Comparison of ENCODE assay signal across 8 cellular contexts in genomic region chr7:139731802-139732470, GRCh38. TPM values are rescaled to one million over a fixed set of nuclear protein-coding genes. Genes with fewer than 3 reads are reported as not detected.
A peak's percentile ranks its signal among the peaks of the same experiment; 100 is the strongest.
DNase-seq lines count a peak whose midpoint lies in the region; ATAC-seq, FAIRE-seq and TF ChIP-seq lines count a peak whose summit lies in the region.

No MANE protein-coding gene starts in this region.

- no peak overlapping the region for H3K4me3 ChIP-seq in pancreas
- no peak overlapping the region for H3K4me3 ChIP-seq in Karpas-422 (ENCODE audit: low read length)

- H3K4me3 Mint-ChIP-seq in activated CD4-positive, alpha-beta T cell treated with anti-CD3 and anti-CD28 coated beads, Interleukin-2, amount 10 ng/mL, durations not matched to agents 24 days and 14 days = peak overlapping the region; percentile 55

- no peak overlapping the region for H3K4me2 ChIP-seq in Karpas-422 (ENCODE audit: low read depth, low read length, poor library complexity, severe bottlenecking)

- H3K36me3 ChIP-seq in pancreas (no peaks in the 10 kb centered on the region), Karpas-422 (ENCODE audit: insufficient read depth, low read length) (no peaks in the 10 kb centered on the region)

- H3K9me3 ChIP-seq in pancreas (no peaks in the 10 kb centered on the region), Karpas-422 (ENCODE audit: low read length) (no peaks in the 10 kb centered on the region)

- ATAC-seq in pancreas (peak; percentile 90 to 93 (median 92)), HG02884 (IDR thresholded peaks at IDR 0.05; ENCODE audit: unreplicated experiment) (no peak)

- no peaks in the 10 kb centered on the region for H3K27me3 Mint-ChIP-seq in activated CD4-positive, alpha-beta T cell treated with anti-CD3 and anti-CD28 coated beads, Interleukin-2, amount 10 ng/mL, durations not matched to agents 24 days and 14 days

- H2AFZ ChIP-seq in Karpas-422 (ENCODE audit: low read length) = no peak overlapping the region

- no peak for DNase-seq in activated CD4-positive, alpha-beta T cell treated with anti-CD3 and anti-CD28 coated beads, Interleukin-2, amount 10 ng/mL, durations not matched to agents 24 days and 14 days
- DNase-seq in activated CD4-positive, alpha-beta T cell treated with anti-CD3 and anti-CD28 coated beads for 1 hour = no peak
- DNase-seq in SW480 (ENCODE audit: low spot score) = peak; percentile 86
- DNase-seq in fibroblast of the conjunctiva (ENCODE audit: low read depth) = peak; percentile 86
- peak in 5 of 6 donors; percentile 80 to 91 (median 83) for DNase-seq in pancreas
- DNase-seq in OCI-M2 (lab: John Stamatoyannopoulos, UW; ENCODE audit: unreplicated experiment) = no peak
- no peak for DNase-seq in Karpas-422

- peaks cover 4 to 35% (median 22%) of the 10 kb centered on the region in 3 donors for H3K4me1 ChIP-seq in pancreas
- no peaks in the 10 kb centered on the region for H3K4me1 ChIP-seq in Karpas-422 (ENCODE audit: low read length)

- H3K27me3 ChIP-seq in pancreas (no peaks in the 10 kb centered on the region), Karpas-422 (ENCODE audit: low read length) (no peaks in the 10 kb centered on the region)

- peaks cover 28% of the 10 kb centered on the region for H3K36me3 Mint-ChIP-seq in activated CD4-positive, alpha-beta T cell treated with anti-CD3 and anti-CD28 coated beads, Interleukin-2, amount 10 ng/mL, durations not matched to agents 24 days and 14 days (ENCODE audit: low read depth)

- H3K4me1 Mint-ChIP-seq in activated CD4-positive, alpha-beta T cell treated with anti-CD3 and anti-CD28 coated beads, Interleukin-2, amount 10 ng/mL, durations not matched to agents 24 days and 14 days = peaks cover 50% of the 10 kb centered on the region

- H3K27ac ChIP-seq in pancreas (peak overlapping the region; percentile 23 to 58 (median 42)), Karpas-422 (ENCODE audit: low read length) (no peak overlapping the region)

- intact Hi-C loops in activated CD4-positive, alpha-beta T cell treated with anti-CD3 and anti-CD28 coated beads, Interleukin-2, amount 10 ng/mL, durations not matched to agents 24 days and 14 days (cut with micrococcal nuclease) = no loop called here
- intact Hi-C loops in pancreas (cut with DNase I) = no loop called here

- H3K79me2 ChIP-seq in Karpas-422 (ENCODE audit: low read length) = no peaks in the 10 kb centered on the region

- no peak for TF ChIP-seq CTCF in pancreas (IDR thresholded peaks at IDR 0.05)

- no peaks in the 10 kb centered on the region for H4K20me1 ChIP-seq in Karpas-422 (ENCODE audit: insufficient read depth, low read depth, low read length)

- H3K9me2 ChIP-seq in Karpas-422 (replicated peaks; ENCODE audit: insufficient read depth, low read length) = no peaks in the 10 kb centered on the region

- H3K9ac ChIP-seq in Karpas-422 (ENCODE audit: low read length) = no peak overlapping the region

- WGBS in pancreas, 2 donors = 27 to 41% methylated on average over 9 of the region's 9 CpGs

- no peak for FAIRE-seq in pancreas (lab: Jason Lieb, UNC)

- no peaks in the 10 kb centered on the region for H3K9me3 Mint-ChIP-seq in activated CD4-positive, alpha-beta T cell treated with anti-CD3 and anti-CD28 coated beads, Interleukin-2, amount 10 ng/mL, durations not matched to agents 24 days and 14 days

- peak overlapping the region; percentile 55 for H3K27ac Mint-ChIP-seq in activated CD4-positive, alpha-beta T cell treated with anti-CD3 and anti-CD28 coated beads, Interleukin-2, amount 10 ng/mL, durations not matched to agents 24 days and 14 days

RNA-seq across cellular contexts. Expression of gene HIPK2, which starts 45.9 kb away (rescaled TPM):
- 23.9 and 26.1 TPM in 2 replicates for total RNA-seq in activated CD4-positive, alpha-beta T cell treated with anti-CD3 and anti-CD28 coated beads, Interleukin-2, amount 10 ng/mL, durations not matched to agents 24 days and 14 days
- 10 to 100 TPM; 21.4 to 49.0 (median 26.5) TPM for total RNA-seq in pancreas
- polyA plus RNA-seq in pancreas = 1 to 10 TPM; 6.7 to 9.8 TPM
- not detected in 2 replicates for total RNA-seq in Karpas-422 (2014; rRNA removed; shearing (Covaris generic); ENCODE audit: low replicate concordance)

Comparison
In these comparisons a context has a peak if more than half of its experiments do, and no peak if none do; other contexts are left out.
1. DNase-seq: peak in SW480 (single experiment), fibroblast of the conjunctiva (single experiment) and pancreas (5 of 6); none in activated CD4-positive, alpha-beta T cell treated with anti-CD3 and anti-CD28 coated beads, Interleukin-2, amount 10 ng/mL, durations not matched to agents 24 days and 14 days (single experiment), activated CD4-positive, alpha-beta T cell treated with anti-CD3 and anti-CD28 coated beads for 1 hour (single experiment), OCI-M2 (single experiment) and Karpas-422 (single experiment).
2. RNA of gene HIPK2, which starts 45.9 kb away (total RNA-seq): 21.4 to 49.0 TPM in pancreas and 23.9 to 26.1 TPM in activated CD4-positive, alpha-beta T cell treated with anti-CD3 and anti-CD28 coated beads, Interleukin-2, amount 10 ng/mL, durations not matched to agents 24 days and 14 days; not detected in Karpas-422; every median in the first group is over 10 times any median in the second.